29 cellular contexts compared by ENCODE assay signal in genomic region chr15:50231761-50232160, GRCh38. TPM values are rescaled to one million over a fixed set of nuclear protein-coding genes. Genes with fewer than 3 reads are reported as not detected.
"Had no signal": no experiment of that assay in that cellular context is flagged by ENCODE, and none has a peak within 500 bp of the region (broad histone marks: within the 10 kb centered on the region; RNA-seq: fewer than 3 reads in every experiment).

No MANE protein-coding gene starts in this region.

- H3K4me3 ChIP-seq: K562 had no signal

- H3K4me2 ChIP-seq: KMS-11, SK-N-SH had no signal

- H3K9ac ChIP-seq: KMS-11, SK-N-SH had no signal

- H3K27ac ChIP-seq: KMS-11, RWPE1 had no signal

- H3K9me3 ChIP-seq: SK-N-SH had no signal

- ATAC-seq: HepG2, K562, Panc1, PC-3, T-cell had no signal

- H3K9me2 ChIP-seq: SK-N-SH had no signal

- DNase-seq: MV-4-11; NCI-H1048; NCI-H1417 treated with DMSO at 0.1 percent for 48 hours; NCI-H146; NCI-H1694 treated with DMSO at 0.1 percent for 48 hours; NCI-H1930; NCI-H2081; NCI-H2107; NCI-H2227 treated with DMSO at 0.1 percent for 48 hours; NCI-H524; NCI-H526 treated with DMSO at 0.1 percent for 48 hours; NCI-H774; NK-92 treated with Interleukin-12 subunit alpha and Interleukin-12 subunit beta, amount 100 ng/mL, for 24 hours; PC-3; SHP77; SK-N-SH; SW 1271; T-cell had no signal

RNA-seq across cellular contexts. Expression of gene HDC, which starts 33.8 kb away (rescaled TPM):
- total RNA-seq: HepG2, HT1080, LHCN-M2, MCF 10A, OCI-LY7, PC-3, SK-MEL-5 had no signal
- polyA plus RNA-seq: HepG2, IgD-negative memory B cell, SK-N-SH had no signal

RNA-seq across cellular contexts. Expression of gene SLC27A2, which starts 49.8 kb away (rescaled TPM):
- total RNA-seq: HT1080, LHCN-M2, OCI-LY7 had no signal
